32 cellular contexts compared by ENCODE assay signal in genomic region chr9:121927081-121927480, GRCh38.
"Had no signal": no experiment of that assay in that cellular context is flagged by ENCODE, and none has a peak within 500 bp of the region (broad histone marks: within the 10 kb centered on the region; RNA-seq: fewer than 3 reads in every experiment).

No MANE protein-coding gene starts in this region.

- H3K36me3 ChIP-seq: adrenal gland, ascending aorta, brain microvascular endothelial cell, gastrocnemius medialis had no signal

- H3K27ac ChIP-seq: adrenal gland, ascending aorta, brain microvascular endothelial cell, coronary artery, esophagus muscularis mucosa, foreskin keratinocyte, gastrocnemius medialis, heart left ventricle had no signal

- H3K36me3 Mint-ChIP-seq: activated CD4-positive, alpha-beta memory T cell treated with anti-CD3 and anti-CD28 coated beads for 36 hours; activated CD8-positive, alpha-beta memory T cell treated with anti-CD3 and anti-CD28 coated beads, Interleukin-2, amount 10 ng/mL, durations not matched to agents 7 days and 5 days; activated naive CD8-positive, alpha-beta T cell treated with anti-CD3 and anti-CD28 coated beads for 36 hours had no signal

- H3K27me3 Mint-ChIP-seq: activated CD4-positive, alpha-beta memory T cell treated with anti-CD3 and anti-CD28 coated beads for 36 hours; activated CD4-positive, alpha-beta T cell treated with anti-CD3 and anti-CD28 coated beads for 36 hours; activated CD8-positive, alpha-beta memory T cell treated with anti-CD3 and anti-CD28 coated beads, Interleukin-2, amount 10 ng/mL, durations not matched to agents 7 days and 5 days; activated naive CD4-positive, alpha-beta T cell treated with anti-CD3 and anti-CD28 coated beads, Interleukin-2, amount 50 U/mL, for 24 hours; activated naive CD8-positive, alpha-beta T cell treated with anti-CD3 and anti-CD28 coated beads for 36 hours; activated naive CD8-positive, alpha-beta T cell treated with anti-CD3 and anti-CD28 coated beads, Interleukin-2, amount 50 U/mL, for 24 hours; central memory CD8-positive, alpha-beta T cell; dendritic cell treated with granulocyte-macrophage colony-stimulating factor and Interleukin-4, amounts not matched to agents 40 ng/mL and 50 ng/mL, for 4 days; effector memory CD8-positive, alpha-beta T cell had no signal

- H3K9me3 Mint-ChIP-seq: activated CD4-positive, alpha-beta memory T cell treated with anti-CD3 and anti-CD28 coated beads for 36 hours; activated CD4-positive, alpha-beta T cell treated with anti-CD3 and anti-CD28 coated beads, Interleukin-2, amount 10 ng/mL, durations not matched to agents 24 days and 14 days; activated naive CD4-positive, alpha-beta T cell treated with anti-CD3 and anti-CD28 coated beads for 36 hours; activated naive CD4-positive, alpha-beta T cell treated with anti-CD3 and anti-CD28 coated beads, Interleukin-2, amount 50 U/mL, for 24 hours; activated naive CD8-positive, alpha-beta T cell treated with anti-CD3 and anti-CD28 coated beads for 36 hours; activated naive CD8-positive, alpha-beta T cell treated with anti-CD3 and anti-CD28 coated beads, Interleukin-2, amount 50 U/mL, for 24 hours; activated T-helper 1 cell treated with anti-CD3 and anti-CD28 coated beads, Interleukin-12 subunit alpha, Interleukin-12 subunit beta, Interleukin-2, Interleukin-4 antibody, amounts not matched to agents 30 ng/mL and 10 ng/mL and 1 ng/mL, durations not matched to agents 14 hours and 24 hours and 36 hours; activated T-helper 2 cell treated with anti-CD3 and anti-CD28 coated beads, Interferon-gamma antibody, Interleukin-2, Interleukin-4, amounts not matched to agents 10 μg/mL and 5 μg/mL and 100 μg/mL, durations not matched to agents 14 hours and 24 hours and 36 hours; central memory CD8-positive, alpha-beta T cell; dendritic cell treated with granulocyte-macrophage colony-stimulating factor and Interleukin-4, amounts not matched to agents 40 ng/mL and 50 ng/mL, for 4 days; effector memory CD8-positive, alpha-beta T cell had no signal

- DNase-seq: activated CD4-positive, alpha-beta memory T cell treated with anti-CD3 and anti-CD28 coated beads for 36 hours; activated CD4-positive, alpha-beta T cell treated with anti-CD3 and anti-CD28 coated beads for 36 hours; activated CD4-positive, alpha-beta T cell treated with anti-CD3 and anti-CD28 coated beads, Interleukin-2, amount 10 ng/mL, durations not matched to agents 24 days and 14 days; activated CD4-positive, CD25-positive, alpha-beta regulatory T cell; activated CD4-positive, CD25-positive, alpha-beta regulatory T cell treated with anti-CD3 and anti-CD28 coated beads, Interleukin-2, amount 50 U/mL, for 72 hours; activated CD8-positive, alpha-beta memory T cell treated with anti-CD3 and anti-CD28 coated beads, Interleukin-2, amount 10 ng/mL, durations not matched to agents 7 days and 5 days; activated CD8-positive, alpha-beta memory T cell treated with anti-CD3 and anti-CD28 coated beads, Interleukin-2, amount 50 U/mL, for 4 hours; activated CD8-positive, alpha-beta T cell treated with anti-CD3 and anti-CD28 coated beads, Interleukin-2, amount 10 ng/mL, durations not matched to agents 7 days and 5 days; activated effector memory CD4-positive, alpha-beta T cell treated with anti-CD3 and anti-CD28 coated beads, Interleukin-2, amount 50 U/mL, for 16 hours; activated naive CD4-positive, alpha-beta T cell treated with anti-CD3 and anti-CD28 coated beads for 36 hours; activated naive CD8-positive, alpha-beta T cell treated with anti-CD3 and anti-CD28 coated beads for 36 hours; activated naive CD8-positive, alpha-beta T cell treated with anti-CD3 and anti-CD28 coated beads, Interleukin-2, amount 50 U/mL, for 24 hours; activated T-cell treated with anti-CD3 and anti-CD28 coated beads, Interleukin-2, amount 50 U/mL, for 1 hour; activated T-cell treated with anti-CD3 and anti-CD28 coated beads, Interleukin-2, amount 50 U/mL, for 48 hours; adrenal gland; brain microvascular endothelial cell; effector CD4-positive, alpha-beta T cell; effector memory CD8-positive, alpha-beta T cell; erythroblast; foreskin keratinocyte; gastrocnemius medialis; glutamatergic neuron; heart left ventricle; T-helper 2 cell had no signal

- H3K4me3 ChIP-seq: adrenal gland, ascending aorta, coronary artery, esophagus muscularis mucosa, gastrocnemius medialis, heart left ventricle had no signal

- H3K9me3 ChIP-seq: adrenal gland, ascending aorta, esophagus muscularis mucosa, gastrocnemius medialis, heart left ventricle had no signal

- H3K4me1 ChIP-seq: adrenal gland, esophagus muscularis mucosa, foreskin keratinocyte had no signal

- H3K4me3 Mint-ChIP-seq: activated CD4-positive, alpha-beta memory T cell treated with anti-CD3 and anti-CD28 coated beads for 36 hours; activated CD4-positive, alpha-beta T cell treated with anti-CD3 and anti-CD28 coated beads for 36 hours; activated CD4-positive, alpha-beta T cell treated with anti-CD3 and anti-CD28 coated beads, Interleukin-2, amount 10 ng/mL, durations not matched to agents 24 days and 14 days; activated CD8-positive, alpha-beta memory T cell treated with anti-CD3 and anti-CD28 coated beads, Interleukin-2, amount 10 ng/mL, durations not matched to agents 7 days and 5 days; activated CD8-positive, alpha-beta T cell treated with anti-CD3 and anti-CD28 coated beads, Interleukin-2, amount 10 ng/mL, durations not matched to agents 7 days and 5 days; activated naive CD4-positive, alpha-beta T cell treated with anti-CD3 and anti-CD28 coated beads for 36 hours; activated naive CD4-positive, alpha-beta T cell treated with anti-CD3 and anti-CD28 coated beads, Interleukin-2, amount 50 U/mL, for 24 hours; activated naive CD8-positive, alpha-beta T cell treated with anti-CD3 and anti-CD28 coated beads for 36 hours; activated naive CD8-positive, alpha-beta T cell treated with anti-CD3 and anti-CD28 coated beads, Interleukin-2, amount 50 U/mL, for 24 hours; activated T-helper 1 cell treated with anti-CD3 and anti-CD28 coated beads, Interleukin-12 subunit alpha, Interleukin-12 subunit beta, Interleukin-2, Interleukin-4 antibody, amounts not matched to agents 30 ng/mL and 10 ng/mL and 1 ng/mL, durations not matched to agents 14 hours and 24 hours and 36 hours; central memory CD8-positive, alpha-beta T cell; dendritic cell treated with granulocyte-macrophage colony-stimulating factor and Interleukin-4, amounts not matched to agents 40 ng/mL and 50 ng/mL, for 4 days; effector memory CD8-positive, alpha-beta T cell had no signal

- H3K27ac Mint-ChIP-seq: activated CD4-positive, alpha-beta memory T cell treated with anti-CD3 and anti-CD28 coated beads for 36 hours; activated CD4-positive, alpha-beta T cell treated with anti-CD3 and anti-CD28 coated beads for 36 hours; activated CD4-positive, alpha-beta T cell treated with anti-CD3 and anti-CD28 coated beads, Interleukin-2, amount 10 ng/mL, durations not matched to agents 24 days and 14 days; activated CD8-positive, alpha-beta memory T cell treated with anti-CD3 and anti-CD28 coated beads, Interleukin-2, amount 10 ng/mL, durations not matched to agents 7 days and 5 days; activated CD8-positive, alpha-beta T cell treated with anti-CD3 and anti-CD28 coated beads, Interleukin-2, amount 10 ng/mL, durations not matched to agents 7 days and 5 days; activated naive CD4-positive, alpha-beta T cell treated with anti-CD3 and anti-CD28 coated beads for 36 hours; activated naive CD4-positive, alpha-beta T cell treated with anti-CD3 and anti-CD28 coated beads, Interleukin-2, amount 50 U/mL, for 24 hours; activated naive CD8-positive, alpha-beta T cell treated with anti-CD3 and anti-CD28 coated beads for 36 hours; activated naive CD8-positive, alpha-beta T cell treated with anti-CD3 and anti-CD28 coated beads, Interleukin-2, amount 50 U/mL, for 24 hours; activated T-helper 1 cell treated with anti-CD3 and anti-CD28 coated beads, Interleukin-12 subunit alpha, Interleukin-12 subunit beta, Interleukin-2, Interleukin-4 antibody, amounts not matched to agents 30 ng/mL and 10 ng/mL and 1 ng/mL, durations not matched to agents 14 hours and 24 hours and 36 hours; activated T-helper 2 cell treated with anti-CD3 and anti-CD28 coated beads, Interferon-gamma antibody, Interleukin-2, Interleukin-4, amounts not matched to agents 10 μg/mL and 5 μg/mL and 100 μg/mL, durations not matched to agents 14 hours and 24 hours and 36 hours; dendritic cell treated with granulocyte-macrophage colony-stimulating factor and Interleukin-4, amounts not matched to agents 40 ng/mL and 50 ng/mL, for 4 days; effector memory CD8-positive, alpha-beta T cell had no signal

- H3K4me1 Mint-ChIP-seq: activated CD4-positive, alpha-beta T cell treated with anti-CD3 and anti-CD28 coated beads for 36 hours; activated CD4-positive, alpha-beta T cell treated with anti-CD3 and anti-CD28 coated beads, Interleukin-2, amount 10 ng/mL, durations not matched to agents 24 days and 14 days; activated CD8-positive, alpha-beta memory T cell treated with anti-CD3 and anti-CD28 coated beads, Interleukin-2, amount 10 ng/mL, durations not matched to agents 7 days and 5 days; activated naive CD4-positive, alpha-beta T cell treated with anti-CD3 and anti-CD28 coated beads, Interleukin-2, amount 50 U/mL, for 24 hours; activated naive CD8-positive, alpha-beta T cell treated with anti-CD3 and anti-CD28 coated beads, Interleukin-2, amount 50 U/mL, for 24 hours; central memory CD8-positive, alpha-beta T cell had no signal

- H3K27me3 ChIP-seq: adrenal gland, ascending aorta, brain microvascular endothelial cell, esophagus muscularis mucosa, foreskin keratinocyte, gastrocnemius medialis, heart left ventricle had no signal

- ATAC-seq: activated CD4-positive, alpha-beta T cell treated with anti-CD3 and anti-CD28 coated beads for 36 hours; activated CD8-positive, alpha-beta memory T cell treated with anti-CD3 and anti-CD28 coated beads, Interleukin-2, amount 10 ng/mL, durations not matched to agents 7 days and 5 days; activated CD8-positive, alpha-beta T cell treated with anti-CD3 and anti-CD28 coated beads, Interleukin-2, amount 10 ng/mL, durations not matched to agents 7 days and 5 days; activated naive CD8-positive, alpha-beta T cell treated with anti-CD3 and anti-CD28 coated beads, Interleukin-2, amount 50 U/mL, for 24 hours; effector memory CD8-positive, alpha-beta T cell; foreskin keratinocyte; gastrocnemius medialis had no signal
